ENCODE assay signal across 16 cellular contexts in genomic region chr6:105779113-105779512, GRCh38.
"Had no signal": no experiment of that assay in that cellular context is flagged by ENCODE, and none has a peak within 500 bp of the region (broad histone marks: within the 10 kb centered on the region; RNA-seq: fewer than 3 reads in every experiment).

No MANE protein-coding gene starts in this region.

- H3K4me1 ChIP-seq: psoas muscle, tibial artery had no signal

- ATAC-seq: effector memory CD8-positive, alpha-beta T cell; left ventricle myocardium superior; naive thymus-derived CD8-positive, alpha-beta T cell; right cardiac atrium; stimulated activated naive CD8-positive, alpha-beta T cell treated with anti-CD3 and anti-CD28 coated beads, Interleukin-15, Interleukin-2, amounts not matched to agents 100 U/mL and 50 U/mL, for 24 hours had no signal

- H3K36me3 ChIP-seq: ovary, tibial artery had no signal

- H3K27ac ChIP-seq: ovary, psoas muscle, tibial artery had no signal

- H3K9me3 ChIP-seq: ovary had no signal

- DNase-seq: activated CD4-positive, alpha-beta T cell treated with anti-CD3 and anti-CD28 coated beads, Interleukin-2, amount 50 U/mL, for 4 hours; activated naive CD8-positive, alpha-beta T cell treated with anti-CD3 and anti-CD28 coated beads for 36 hours; amniotic stem cell; dermis blood vessel endothelial cell; effector memory CD8-positive, alpha-beta T cell; left ventricle myocardium superior; mesendoderm; naive thymus-derived CD8-positive, alpha-beta T cell; ovary; psoas muscle; right cardiac atrium; stimulated activated naive CD8-positive, alpha-beta T cell treated with anti-CD3 and anti-CD28 coated beads, Interleukin-15, Interleukin-2, amounts not matched to agents 100 U/mL and 50 U/mL, for 24 hours; substantia nigra; tibial artery had no signal

- FAIRE-seq: TTC549 had no signal

- H3K4me3 ChIP-seq: ovary, psoas muscle, skin epidermis, tibial artery had no signal

- H3K27me3 ChIP-seq: ovary had no signal
